ENCODE assay signal across 14 cellular contexts in genomic region chr9:83959061-83959460, GRCh38. TPM values are rescaled to one million over a fixed set of nuclear protein-coding genes. Genes with fewer than 3 reads are reported as not detected.
A peak's percentile ranks its signal among the peaks of the same experiment; 100 is the strongest.
DNase-seq lines count a peak whose midpoint lies in the region; ATAC-seq, FAIRE-seq and TF ChIP-seq lines count a peak whose summit lies in the region.
"Had no signal": no experiment of that assay in that cellular context is flagged by ENCODE, and none has a peak within 500 bp of the region (broad histone marks: within the 10 kb centered on the region; RNA-seq: fewer than 3 reads in every experiment).

No MANE protein-coding gene starts in this region.

- intact Hi-C loops in uterus (cut with DNase I; ENCODE audit: low total_unique reads), result no loop called here

- no peak for TF ChIP-seq POLR2A in uterus (IDR thresholded peaks at IDR 0.05)

- no peak for TF ChIP-seq RAD21 in Ishikawa (IDR thresholded peaks at IDR 0.05; ENCODE audit: low read depth)

- H3K9me3 ChIP-seq in astrocyte (ENCODE audit: insufficient read depth, low read depth, low read length), result no peaks in the 10 kb centered on the region
- H3K9me3 ChIP-seq in uterus, result no peaks in the 10 kb centered on the region

- H3K9ac ChIP-seq in astrocyte (ENCODE audit: low read length), result no peak overlapping the region

- H3K9me3 Mint-ChIP-seq in astrocyte (ENCODE audit: unreplicated experiment), result peaks cover 2% of the 10 kb centered on the region
- H3K9me3 Mint-ChIP-seq: naive B cell had no signal

- H3K4me1 Mint-ChIP-seq in astrocyte (ENCODE audit: low read depth, unreplicated experiment), result peaks cover 1% of the 10 kb centered on the region

- H3K4me2 ChIP-seq in astrocyte (ENCODE audit: low read length), result no peak overlapping the region

- H3K4me1 ChIP-seq in astrocyte (ENCODE audit: insufficient read depth, low read length) (peaks cover 16% of the 10 kb centered on the region), uterus (no peaks in the 10 kb centered on the region)

- peaks cover 2% of the 10 kb centered on the region for H3K36me3 Mint-ChIP-seq in astrocyte (ENCODE audit: low read depth, unreplicated experiment)
- H3K36me3 Mint-ChIP-seq: naive B cell had no signal

- DNase-seq in AG10803 (ENCODE audit: low read depth) (peak; percentile 90), astrocyte (ENCODE audit: low read depth) (peak; percentile 80), left kidney (ENCODE audit: low read depth, low spot score) (peak; percentile 91), SHP77 treated with DMSO at 0.1 percent for 48 hours (lab: John Stamatoyannopoulos, UW) (no peak), uterus (no peak), germinal center (ENCODE audit: low spot score) (no peak)
- DNase-seq: activated gamma-delta T cell; naive B cell; NCI-H187; SIG-M5; stimulated activated naive CD4-positive, alpha-beta T cell had no signal

- no peaks in the 10 kb centered on the region for H3K36me3 ChIP-seq in astrocyte (ENCODE audit: insufficient read depth, low read length)
- H3K36me3 ChIP-seq in uterus, result no peaks in the 10 kb centered on the region

- H3K27ac Mint-ChIP-seq in astrocyte (ENCODE audit: unreplicated experiment), result peak overlapping the region; percentile 42

- no peak for FAIRE-seq in astrocyte (lab: Jason Lieb, UNC)
- FAIRE-seq: GM12892 had no signal

- H3K27me3 Mint-ChIP-seq in astrocyte (ENCODE audit: low read depth, unreplicated experiment), result peaks cover 2% of the 10 kb centered on the region
- H3K27me3 Mint-ChIP-seq: naive B cell had no signal

- H3K4me3 Mint-ChIP-seq in astrocyte (ENCODE audit: unreplicated experiment), result no peak overlapping the region

- no peaks in the 10 kb centered on the region for H4K20me1 ChIP-seq in astrocyte (ENCODE audit: insufficient read depth, low read length)

- TF ChIP-seq CTCF in AG10803 (conservative IDR thresholded peaks at IDR 0.05; ENCODE audit: low read length), result no peak
- TF ChIP-seq CTCF in astrocyte (IDR thresholded peaks at IDR 0.05; ENCODE audit: insufficient read depth, low read depth, low read length), result no peak
- TF ChIP-seq CTCF in uterus (IDR thresholded peaks at IDR 0.05), result no peak

- H3K27ac ChIP-seq in astrocyte (ENCODE audit: low read depth, low read length) (no peak overlapping the region), uterus (peak overlapping the region in 1 of 2 donors; percentile 29)

- no peaks in the 10 kb centered on the region for H3K79me2 ChIP-seq in astrocyte (ENCODE audit: insufficient read depth, low read length)

- H3K4me3 ChIP-seq in AG10803 (ENCODE audit: low read length) (no peak overlapping the region), astrocyte (ENCODE audit: insufficient read depth, low read depth, low read length) (no peak overlapping the region), uterus (no peak overlapping the region)

- no peak for ATAC-seq in GM19023 (IDR thresholded peaks at IDR 0.05; ENCODE audit: unreplicated experiment)

- no peaks in the 10 kb centered on the region for H3K27me3 ChIP-seq in astrocyte (ENCODE audit: insufficient read depth, low read length)
- no peaks in the 10 kb centered on the region for H3K27me3 ChIP-seq in uterus

- TF ChIP-seq EP300 in Ishikawa (IDR thresholded peaks at IDR 0.05; ENCODE audit: borderline replicate concordance), result peak; percentile 21; the same call in 1 of the 2 replicates

- no peak overlapping the region for H2AFZ ChIP-seq in astrocyte (ENCODE audit: low read depth, low read length)

TF ChIP-seq in Ishikawa, 13 proteins besides CTCF, POLR2A, EP300 and RAD21:
- peak; percentile 88 for TF ChIP-seq TEAD4 (IDR thresholded peaks at IDR 0.05)
- peak; percentile 60; the same call in 1 of the 2 replicates for TF ChIP-seq NFIC (IDR thresholded peaks at IDR 0.05)
- TF ChIP-seq ZBTB7A (IDR thresholded peaks at IDR 0.05; ENCODE audit: low read depth), result no peak
- TF ChIP-seq FOXM1 (IDR thresholded peaks at IDR 0.05; ENCODE audit: borderline replicate concordance, low read depth), result no peak
- no peak for TF ChIP-seq TAF1 (IDR thresholded peaks at IDR 0.05; ENCODE audit: low read depth)
- TF ChIP-seq EGR1 (IDR thresholded peaks at IDR 0.05), result no peak

RNA-seq across cellular contexts. Expression of gene HNRNPK, which starts 21.0 kb away (rescaled TPM):
- total RNA-seq in astrocyte (488 and 511 TPM in 2 replicates), uterus (100 to 1,000 TPM; 205 to 785 (median 450) TPM)

RNA-seq across cellular contexts. Expression of gene RMI1, which starts 21.5 kb away (rescaled TPM):
- total RNA-seq in astrocyte (6.3 and 6.5 TPM in 2 replicates), uterus (10 to 100 TPM in 1 of 4 donors, 1 to 10 TPM in 3; 1.0 to 16.5 (median 6.7) TPM)

RNA-seq across cellular contexts. Expression of gene KIF27, which starts 37.8 kb away (rescaled TPM):
- total RNA-seq in astrocyte (2.2 and 3.0 TPM in 2 replicates), uterus (10 to 100 TPM in 2 of 4 donors, 1 to 10 TPM in 2; 4.9 to 23.3 (median 9.6) TPM)

Comparison
In these comparisons a context has a peak if more than half of its experiments do, and no peak if none do; other contexts are left out.
1. DNase-seq: peak in AG10803 (single experiment), astrocyte (single experiment) and left kidney (single experiment); none in SHP77 treated with DMSO at 0.1 percent for 48 hours (single experiment), uterus (0 of 2) and germinal center (single experiment).